In genomic region chr7:11127988-11128387, GRCh38 we compare ENCODE assay signal across 19 cellular contexts.
DNase-seq lines count a peak whose midpoint lies in the region; TF ChIP-seq lines count a peak whose summit lies in the region.
"Had no signal": no experiment of that assay in that cellular context is flagged by ENCODE, and none has a peak within 500 bp of the region (broad histone marks: within the 10 kb centered on the region; RNA-seq: fewer than 3 reads in every experiment).

No MANE protein-coding gene starts in this region.

- no peak overlapping the region for H3K4me3 Mint-ChIP-seq in endothelial cell (ENCODE audit: unreplicated experiment)
- H3K4me3 Mint-ChIP-seq in nephron progenitor cell, result no peak overlapping the region
- H3K4me3 Mint-ChIP-seq: activated naive CD4-positive, alpha-beta T cell treated with anti-CD3 and anti-CD28 coated beads for 36 hours had no signal

- TF ChIP-seq CTCF in endothelial cell (IDR thresholded peaks at IDR 0.05; ENCODE audit: unreplicated experiment) (no peak), nephron progenitor cell (IDR thresholded peaks at IDR 0.05) (no peak)

- peaks cover 12% of the 10 kb centered on the region for H3K36me3 ChIP-seq in SK-N-MC (ENCODE audit: insufficient read depth, low read length)
- H3K36me3 ChIP-seq: left ventricle myocardium inferior, vagina had no signal

- H3K27ac Mint-ChIP-seq in endothelial cell (ENCODE audit: unreplicated experiment) (peak overlapping the region; percentile 37), nephron progenitor cell (peak overlapping the region; percentile 71)

- DNase-seq in EH (ENCODE audit: low read depth) (peak; percentile 16), SK-N-MC (ENCODE audit: low read depth, low spot score) (no peak), endothelial cell (ENCODE audit: low spot score) (no peak), nephron progenitor cell (no peak), NCI-H446 (lab: John Stamatoyannopoulos, UW) (no peak), NCI-H146 (lab: John Stamatoyannopoulos, UW) (no peak), SHP77 treated with DMSO at 0.1 percent for 48 hours (lab: John Stamatoyannopoulos, UW) (no peak)
- DNase-seq: activated CD4-positive, alpha-beta T cell treated with anti-CD3 and anti-CD28 coated beads, Interleukin-2, amount 50 U/mL, for 1 hour; activated naive CD4-positive, alpha-beta T cell treated with anti-CD3 and anti-CD28 coated beads for 36 hours; anterior cingulate cortex; Kasumi-1; left ventricle myocardium inferior; mucosa of descending colon; NCI-H1048; NCI-H2081 treated with DMSO at 0.1 percent for 48 hours; PC-3; stimulated activated CD4-positive, alpha-beta T cell treated with anti-CD3 and anti-CD28 coated beads, Interleukin-1b, Interleukin-23, amount 100 ng/mL, for 48 hours had no signal

- no peak overlapping the region for H3K9ac ChIP-seq in SK-N-MC (ENCODE audit: insufficient read length)

- no peaks in the 10 kb centered on the region for H3K9me3 Mint-ChIP-seq in endothelial cell (ENCODE audit: unreplicated experiment)
- H3K9me3 Mint-ChIP-seq in nephron progenitor cell, result no peaks in the 10 kb centered on the region
- H3K9me3 Mint-ChIP-seq: activated naive CD4-positive, alpha-beta T cell treated with anti-CD3 and anti-CD28 coated beads for 36 hours had no signal

- H3K27me3 Mint-ChIP-seq in endothelial cell (ENCODE audit: unreplicated experiment), result no peaks in the 10 kb centered on the region
- H3K27me3 Mint-ChIP-seq in nephron progenitor cell (ENCODE audit: low read depth, poor library complexity), result no peaks in the 10 kb centered on the region

- H3K9me3 ChIP-seq in SK-N-MC (ENCODE audit: low read depth, low read length), result no peaks in the 10 kb centered on the region
- H3K9me3 ChIP-seq: left ventricle myocardium inferior, mucosa of descending colon, vagina had no signal

- peaks cover 15% of the 10 kb centered on the region for H3K4me1 Mint-ChIP-seq in endothelial cell (ENCODE audit: unreplicated experiment)
- peaks cover 21% of the 10 kb centered on the region for H3K4me1 Mint-ChIP-seq in nephron progenitor cell

- H3K36me3 Mint-ChIP-seq in endothelial cell (ENCODE audit: low read depth, unreplicated experiment), result no peaks in the 10 kb centered on the region
- peaks cover 14% of the 10 kb centered on the region for H3K36me3 Mint-ChIP-seq in nephron progenitor cell (ENCODE audit: low read depth)

- H3K27ac ChIP-seq in SK-N-MC, result peak overlapping the region; percentile 70
- H3K27ac ChIP-seq: left ventricle myocardium inferior, vagina, VCaP had no signal

- H3K4me3 ChIP-seq in SK-N-MC, result 0 out of 2 replicates have a peak overlapping the region, but pooled peaks have one; percentile 4
- H3K4me3 ChIP-seq: left ventricle myocardium inferior, mucosa of descending colon, vagina had no signal
